ENCODE assay signal across 22 cellular contexts in genomic region chr13:29855009-29855408, GRCh38. TPM values are rescaled to one million over a fixed set of nuclear protein-coding genes. Genes with fewer than 3 reads are reported as not detected.
A peak's percentile ranks its signal among the peaks of the same experiment; 100 is the strongest.
DNase-seq lines count a peak whose midpoint lies in the region; ATAC-seq and TF ChIP-seq lines count a peak whose summit lies in the region.
"Had no signal": no experiment of that assay in that cellular context is flagged by ENCODE, and none has a peak within 500 bp of the region (broad histone marks: within the 10 kb centered on the region; RNA-seq: fewer than 3 reads in every experiment).

No MANE protein-coding gene starts in this region.

- H3K27ac ChIP-seq in VCaP (peak overlapping the region; percentile 76), neutrophil (peak overlapping the region; percentile 61)
- H3K27ac ChIP-seq: SJSA1 had no signal

- H3K9me3 Mint-ChIP-seq in activated CD4-positive, alpha-beta memory T cell treated with anti-CD3 and anti-CD28 coated beads for 36 hours = no peaks in the 10 kb centered on the region
- H3K9me3 Mint-ChIP-seq in activated CD4-positive, alpha-beta memory T cell treated with anti-CD3 and anti-CD28 coated beads, Interleukin-2, amount 10 ng/mL, durations not matched to agents 7 days and 5 days = no peaks in the 10 kb centered on the region
- no peaks in the 10 kb centered on the region for H3K9me3 Mint-ChIP-seq in stimulated activated memory B cell treated with anti-CD40 and anti-IgM and Interleukin-4, amounts not matched to agents 10 μg/mL and 1 μg/mL and 100 μg/mL, for 72 hours
- H3K9me3 Mint-ChIP-seq: CD8-positive, alpha-beta memory T cell had no signal

- TF ChIP-seq CTCF in VCaP (conservative IDR thresholded peaks at IDR 0.05) = no peak
- TF ChIP-seq CTCF in neutrophil (IDR thresholded peaks at IDR 0.05) = no peak
- TF ChIP-seq CTCF in GM10266 (IDR thresholded peaks at IDR 0.05; ENCODE audit: control insufficient read depth, insufficient read depth, low read depth, missing control alignments) = no peak

- peaks cover 34 to 38% of the 10 kb centered on the region in 2 experiments for H3K4me1 ChIP-seq in neutrophil (ENCODE audit: control insufficient read depth in 1 of 2, insufficient read depth in 1 of 2, low read depth in 1 of 2, low read length in 1 of 2)

- no peak for DNase-seq in activated CD4-positive, alpha-beta memory T cell treated with anti-CD3 and anti-CD28 coated beads for 36 hours
- DNase-seq in activated CD4-positive, alpha-beta memory T cell treated with anti-CD3 and anti-CD28 coated beads, Interleukin-2, amount 10 ng/mL, durations not matched to agents 7 days and 5 days = no peak
- DNase-seq in GM10266 (ENCODE audit: extremely low spot score) = no peak
- DNase-seq in NCI-H345 treated with DMSO at 0.1 percent for 48 hours (lab: John Stamatoyannopoulos, UW; ENCODE audit: unreplicated experiment) = no peak
- DNase-seq: C1 segment of cervical spinal cord; Calu3; CD8-positive, alpha-beta memory T cell; DND-41; H7; Karpas-422; NCI-H2029; NCI-H446 treated with DMSO at 0.1 percent for 48 hours; NCI-H526; NCI-H82; NK-92 treated with Interleukin-12 subunit alpha and Interleukin-12 subunit beta, amount 100 ng/mL, for 24 hours; Right ventricle myocardium superior; RPMI8226 had no signal

- H3K27me3 ChIP-seq in neutrophil = no peaks in the 10 kb centered on the region
- H3K27me3 ChIP-seq: SJSA1 had no signal

- no peaks in the 10 kb centered on the region for H3K9me3 ChIP-seq in neutrophil
- H3K9me3 ChIP-seq: SJSA1 had no signal

- H3K36me3 Mint-ChIP-seq in activated CD4-positive, alpha-beta memory T cell treated with anti-CD3 and anti-CD28 coated beads for 36 hours = no peaks in the 10 kb centered on the region
- peaks cover 2% of the 10 kb centered on the region for H3K36me3 Mint-ChIP-seq in activated CD4-positive, alpha-beta memory T cell treated with anti-CD3 and anti-CD28 coated beads, Interleukin-2, amount 10 ng/mL, durations not matched to agents 7 days and 5 days (ENCODE audit: low read depth)
- H3K36me3 Mint-ChIP-seq in stimulated activated memory B cell treated with anti-CD40 and anti-IgM and Interleukin-4, amounts not matched to agents 10 μg/mL and 1 μg/mL and 100 μg/mL, for 72 hours = no peaks in the 10 kb centered on the region

- no peak overlapping the region for H3K4me3 Mint-ChIP-seq in activated CD4-positive, alpha-beta memory T cell treated with anti-CD3 and anti-CD28 coated beads for 36 hours
- no peak overlapping the region for H3K4me3 Mint-ChIP-seq in activated CD4-positive, alpha-beta memory T cell treated with anti-CD3 and anti-CD28 coated beads, Interleukin-2, amount 10 ng/mL, durations not matched to agents 7 days and 5 days
- H3K4me3 Mint-ChIP-seq in stimulated activated memory B cell treated with anti-CD40 and anti-IgM and Interleukin-4, amounts not matched to agents 10 μg/mL and 1 μg/mL and 100 μg/mL, for 72 hours = no peak overlapping the region

- H3K36me3 ChIP-seq in neutrophil = no peaks in the 10 kb centered on the region
- H3K36me3 ChIP-seq: SJSA1 had no signal

- peaks cover 41% of the 10 kb centered on the region for H3K4me1 Mint-ChIP-seq in activated CD4-positive, alpha-beta memory T cell treated with anti-CD3 and anti-CD28 coated beads for 36 hours (ENCODE audit: low read depth)
- peaks cover 32% of the 10 kb centered on the region for H3K4me1 Mint-ChIP-seq in activated CD4-positive, alpha-beta memory T cell treated with anti-CD3 and anti-CD28 coated beads, Interleukin-2, amount 10 ng/mL, durations not matched to agents 7 days and 5 days
- no peaks in the 10 kb centered on the region for H3K4me1 Mint-ChIP-seq in stimulated activated memory B cell treated with anti-CD40 and anti-IgM and Interleukin-4, amounts not matched to agents 10 μg/mL and 1 μg/mL and 100 μg/mL, for 72 hours

- intact Hi-C loops in activated CD4-positive, alpha-beta memory T cell treated with anti-CD3 and anti-CD28 coated beads for 36 hours (cut with micrococcal nuclease) = loop anchor here (2.0 kb wide), 1 partner anchor 32 kb away; no protein-coding TSS in a partner anchor

- no peaks in the 10 kb centered on the region for H3K27me3 Mint-ChIP-seq in activated CD4-positive, alpha-beta memory T cell treated with anti-CD3 and anti-CD28 coated beads for 36 hours
- H3K27me3 Mint-ChIP-seq in activated CD4-positive, alpha-beta memory T cell treated with anti-CD3 and anti-CD28 coated beads, Interleukin-2, amount 10 ng/mL, durations not matched to agents 7 days and 5 days = no peaks in the 10 kb centered on the region
- no peaks in the 10 kb centered on the region for H3K27me3 Mint-ChIP-seq in stimulated activated memory B cell treated with anti-CD40 and anti-IgM and Interleukin-4, amounts not matched to agents 10 μg/mL and 1 μg/mL and 100 μg/mL, for 72 hours

- peak overlapping the region; percentile 39 for H3K27ac Mint-ChIP-seq in activated CD4-positive, alpha-beta memory T cell treated with anti-CD3 and anti-CD28 coated beads for 36 hours
- no peak overlapping the region for H3K27ac Mint-ChIP-seq in activated CD4-positive, alpha-beta memory T cell treated with anti-CD3 and anti-CD28 coated beads, Interleukin-2, amount 10 ng/mL, durations not matched to agents 7 days and 5 days
- H3K27ac Mint-ChIP-seq in stimulated activated memory B cell treated with anti-CD40 and anti-IgM and Interleukin-4, amounts not matched to agents 10 μg/mL and 1 μg/mL and 100 μg/mL, for 72 hours = no peak overlapping the region
- H3K27ac Mint-ChIP-seq: CD8-positive, alpha-beta memory T cell had no signal

- no peak overlapping the region for H3K4me3 ChIP-seq in neutrophil (ENCODE audit: low read depth in 1 of 2, low read length in 1 of 2)
- H3K4me3 ChIP-seq: SJSA1 had no signal

- POLR2A ChIA-PET in activated CD4-positive, alpha-beta memory T cell treated with anti-CD3 and anti-CD28 coated beads for 36 hours (lab: Charles Lee) = no interaction called here
- POLR2A ChIA-PET in activated CD4-positive, alpha-beta memory T cell treated with anti-CD3 and anti-CD28 coated beads, Interleukin-2, amount 10 ng/mL, durations not matched to agents 7 days and 5 days (lab: Charles Lee) = interaction anchor here (1.9 kb wide), 1 partner anchor 81 kb away, joined by 6 read pairs; no protein-coding TSS in a partner anchor

- no peak for ATAC-seq in stimulated activated memory B cell treated with anti-CD40 and anti-IgM and Interleukin-4, amounts not matched to agents 10 μg/mL and 1 μg/mL and 100 μg/mL, for 72 hours
- ATAC-seq: HepG2 had no signal

- CTCF ChIA-PET in activated CD4-positive, alpha-beta memory T cell treated with anti-CD3 and anti-CD28 coated beads for 36 hours (lab: Charles Lee) = interaction anchor here (0.7 to 1.5 kb wide), 2 partner anchors 257 to 260 kb away, joined by 3 read pairs; no protein-coding TSS in a partner anchor
- CTCF ChIA-PET in activated CD4-positive, alpha-beta memory T cell treated with anti-CD3 and anti-CD28 coated beads, Interleukin-2, amount 10 ng/mL, durations not matched to agents 7 days and 5 days (lab: Charles Lee) = no interaction called here

RNA-seq across cellular contexts. Expression of gene UBL3, which starts 4.6 kb away (rescaled TPM):
- 10 to 100 TPM; 15.3 to 15.5 TPM for total RNA-seq in activated CD4-positive, alpha-beta memory T cell treated with anti-CD3 and anti-CD28 coated beads for 36 hours
- total RNA-seq in activated CD4-positive, alpha-beta memory T cell treated with anti-CD3 and anti-CD28 coated beads, Interleukin-2, amount 10 ng/mL, durations not matched to agents 7 days and 5 days = 10 to 100 TPM; 17.3 to 17.8 TPM
